15 cellular contexts compared by ENCODE assay signal in genomic region chr1:46673749-46674182, GRCh38. TPM values are rescaled to one million over a fixed set of nuclear protein-coding genes. Genes with fewer than 3 reads are reported as not detected.
DNase-seq lines count a peak whose midpoint lies in the region; ATAC-seq and TF ChIP-seq lines count a peak whose summit lies in the region.
"Had no signal": no experiment of that assay in that cellular context is flagged by ENCODE, and none has a peak within 500 bp of the region (broad histone marks: within the 10 kb centered on the region; RNA-seq: fewer than 3 reads in every experiment).

No MANE protein-coding gene starts in this region.

- no peaks in the 10 kb centered on the region for H3K9me3 ChIP-seq in ascending aorta
- H3K9me3 ChIP-seq: esophagus muscularis mucosa had no signal

- H3K4me3 ChIP-seq in ascending aorta, result no peak overlapping the region
- H3K4me3 ChIP-seq: esophagus muscularis mucosa had no signal

- H3K27me3 ChIP-seq in ascending aorta, result no peaks in the 10 kb centered on the region
- H3K27me3 ChIP-seq: esophagus muscularis mucosa had no signal

- peaks cover 20 to 38% of the 10 kb centered on the region in 2 donors for H3K36me3 ChIP-seq in ascending aorta

- CTCF ChIA-PET in activated CD4-positive, alpha-beta T cell treated with anti-CD3 and anti-CD28 coated beads, Interleukin-2, amount 10 ng/mL, durations not matched to agents 7 days and 5 days (lab: Charles Lee), result interaction anchor here (1.4 kb wide), 1 partner anchor 17 kb away, joined by 4 read pairs; no protein-coding TSS in a partner anchor

- DNase-seq in activated CD4-positive, alpha-beta T cell treated with anti-CD3 and anti-CD28 coated beads for 4 hours, result peak; percentile 11 to 20
- DNase-seq in activated CD4-positive, alpha-beta T cell treated with anti-CD3 and anti-CD28 coated beads, Interleukin-2, amount 10 ng/mL, durations not matched to agents 7 days and 5 days, result no peak
- peak; percentile 47 for DNase-seq in MV-4-11 (lab: John Stamatoyannopoulos, UW)
- peak; percentile 21 for DNase-seq in activated naive CD8-positive, alpha-beta T cell treated with anti-CD3 and anti-CD28 coated beads for 36 hours
- peak; percentile 50 to 79 for DNase-seq in lung microvascular endothelial cell (ENCODE audit: low read depth in 2 of 2)
- DNase-seq in ascending aorta (ENCODE audit: low spot score in 2 of 2), result no peak
- no peak for DNase-seq in NCI-H1105 (lab: John Stamatoyannopoulos, UW)
- DNase-seq: activated CD4-positive, CD25-positive, alpha-beta regulatory T cell had no signal

- no peak for TF ChIP-seq CTCF in ascending aorta (IDR thresholded peaks at IDR 0.05)

- H3K4me1 ChIP-seq in ascending aorta, result no peaks in the 10 kb centered on the region

- peaks cover 42% of the 10 kb centered on the region for H3K4me1 Mint-ChIP-seq in activated CD4-positive, alpha-beta T cell treated with anti-CD3 and anti-CD28 coated beads, Interleukin-2, amount 10 ng/mL, durations not matched to agents 7 days and 5 days
- H3K4me1 Mint-ChIP-seq in activated naive CD8-positive, alpha-beta T cell treated with anti-CD3 and anti-CD28 coated beads for 36 hours, result peaks cover 34% of the 10 kb centered on the region

- no peaks in the 10 kb centered on the region for H3K9me3 Mint-ChIP-seq in activated CD4-positive, alpha-beta T cell treated with anti-CD3 and anti-CD28 coated beads, Interleukin-2, amount 10 ng/mL, durations not matched to agents 7 days and 5 days
- H3K9me3 Mint-ChIP-seq in activated naive CD8-positive, alpha-beta T cell treated with anti-CD3 and anti-CD28 coated beads for 36 hours, result no peaks in the 10 kb centered on the region
- H3K9me3 Mint-ChIP-seq: IgD-negative memory B cell; natural killer cell treated with Interleukin-12 subunit alpha and Interleukin-12 subunit beta and Interleukin-15 and Interleukin-18, amount 100 ng/mL, for 72 hours had no signal

- H3K27ac Mint-ChIP-seq in activated CD4-positive, alpha-beta T cell treated with anti-CD3 and anti-CD28 coated beads, Interleukin-2, amount 10 ng/mL, durations not matched to agents 7 days and 5 days, result no peak overlapping the region
- H3K27ac Mint-ChIP-seq in activated naive CD8-positive, alpha-beta T cell treated with anti-CD3 and anti-CD28 coated beads for 36 hours, result peak overlapping the region; percentile 40
- H3K27ac Mint-ChIP-seq: IgD-negative memory B cell had no signal

- no peak overlapping the region for H3K4me3 Mint-ChIP-seq in activated CD4-positive, alpha-beta T cell treated with anti-CD3 and anti-CD28 coated beads, Interleukin-2, amount 10 ng/mL, durations not matched to agents 7 days and 5 days
- H3K4me3 Mint-ChIP-seq in activated naive CD8-positive, alpha-beta T cell treated with anti-CD3 and anti-CD28 coated beads for 36 hours, result no peak overlapping the region
- H3K4me3 Mint-ChIP-seq: IgD-negative memory B cell; natural killer cell treated with Interleukin-12 subunit alpha and Interleukin-12 subunit beta and Interleukin-15 and Interleukin-18, amount 100 ng/mL, for 72 hours had no signal

- peaks cover 33% of the 10 kb centered on the region for H3K36me3 Mint-ChIP-seq in activated CD4-positive, alpha-beta T cell treated with anti-CD3 and anti-CD28 coated beads, Interleukin-2, amount 10 ng/mL, durations not matched to agents 7 days and 5 days (ENCODE audit: low read depth)
- H3K36me3 Mint-ChIP-seq in activated naive CD8-positive, alpha-beta T cell treated with anti-CD3 and anti-CD28 coated beads for 36 hours, result peaks cover 24% of the 10 kb centered on the region

- no peaks in the 10 kb centered on the region for H3K27me3 Mint-ChIP-seq in activated CD4-positive, alpha-beta T cell treated with anti-CD3 and anti-CD28 coated beads, Interleukin-2, amount 10 ng/mL, durations not matched to agents 7 days and 5 days
- H3K27me3 Mint-ChIP-seq in activated naive CD8-positive, alpha-beta T cell treated with anti-CD3 and anti-CD28 coated beads for 36 hours, result no peaks in the 10 kb centered on the region
- H3K27me3 Mint-ChIP-seq: IgD-negative memory B cell; natural killer cell treated with Interleukin-12 subunit alpha and Interleukin-12 subunit beta and Interleukin-15 and Interleukin-18, amount 100 ng/mL, for 72 hours had no signal

- H3K27ac ChIP-seq in ascending aorta, result no peak overlapping the region
- H3K27ac ChIP-seq: esophagus muscularis mucosa, RWPE1 had no signal

- POLR2A ChIA-PET in activated CD4-positive, alpha-beta T cell treated with anti-CD3 and anti-CD28 coated beads, Interleukin-2, amount 10 ng/mL, durations not matched to agents 7 days and 5 days (lab: Charles Lee), result no interaction called here

- intact Hi-C loops in ascending aorta (cut with DNase I), result no loop called here

- no peak for ATAC-seq in GM19351 (IDR thresholded peaks at IDR 0.05; ENCODE audit: unreplicated experiment)
- ATAC-seq: natural killer cell treated with Interleukin-12 subunit alpha and Interleukin-12 subunit beta and Interleukin-15 and Interleukin-18, amount 100 ng/mL, for 72 hours had no signal

RNA-seq across cellular contexts. Expression of gene TEX38, which starts 2.1 kb away (rescaled TPM):
- not detected for total RNA-seq in activated CD4-positive, alpha-beta T cell treated with anti-CD3 and anti-CD28 coated beads, Interleukin-2, amount 10 ng/mL, durations not matched to agents 7 days and 5 days
- not detected for total RNA-seq in activated naive CD8-positive, alpha-beta T cell treated with anti-CD3 and anti-CD28 coated beads for 36 hours
- under 0.01 TPM in 1 of 2 replicates, not detected in the other for total RNA-seq in lung microvascular endothelial cell
- total RNA-seq in ascending aorta, result not detected
- total RNA-seq: A673, esophagus muscularis mucosa, skeletal muscle tissue had no signal

RNA-seq across cellular contexts. Expression of gene ATPAF1, which starts 5.6 kb away (rescaled TPM):
- 10 to 100 TPM; 49.0 to 50.6 TPM for total RNA-seq in activated CD4-positive, alpha-beta T cell treated with anti-CD3 and anti-CD28 coated beads, Interleukin-2, amount 10 ng/mL, durations not matched to agents 7 days and 5 days
- total RNA-seq in activated naive CD8-positive, alpha-beta T cell treated with anti-CD3 and anti-CD28 coated beads for 36 hours, result 10 to 100 TPM; 45.0 to 46.6 TPM
- 19.8 and 22.2 TPM in 2 replicates for total RNA-seq in lung microvascular endothelial cell
- total RNA-seq in ascending aorta, result 23.6 TPM

RNA-seq across cellular contexts. Expression of gene EFCAB14, which starts 45.1 kb away (rescaled TPM):
- 100 to 1,000 TPM in 1 of 2 experiments, 10 to 100 TPM in 1; 88.1 to 103 TPM for total RNA-seq in activated CD4-positive, alpha-beta T cell treated with anti-CD3 and anti-CD28 coated beads, Interleukin-2, amount 10 ng/mL, durations not matched to agents 7 days and 5 days
- total RNA-seq in activated naive CD8-positive, alpha-beta T cell treated with anti-CD3 and anti-CD28 coated beads for 36 hours, result 10 to 100 TPM; 38.3 to 42.5 TPM
- total RNA-seq in lung microvascular endothelial cell, result 44.7 and 65.7 TPM in 2 replicates
- total RNA-seq in ascending aorta, result 99.8 TPM

RNA-seq across cellular contexts. Expression of gene MOB3C, which starts 57.2 kb away (rescaled TPM):
- total RNA-seq in activated CD4-positive, alpha-beta T cell treated with anti-CD3 and anti-CD28 coated beads, Interleukin-2, amount 10 ng/mL, durations not matched to agents 7 days and 5 days, result 10 to 100 TPM; 19.5 to 21.4 TPM
- 1 to 10 TPM; 8.7 TPM for total RNA-seq in activated naive CD8-positive, alpha-beta T cell treated with anti-CD3 and anti-CD28 coated beads for 36 hours
- total RNA-seq in lung microvascular endothelial cell, result 6.3 and 10.3 TPM in 2 replicates
- total RNA-seq in ascending aorta, result 16.1 TPM

Comparison
In these comparisons a context has a peak if more than half of its experiments do, and no peak if none do; other contexts are left out.
1. DNase-seq: peak in activated CD4-positive, alpha-beta T cell treated with anti-CD3 and anti-CD28 coated beads for 4 hours (2 of 2), MV-4-11 (single experiment), activated naive CD8-positive, alpha-beta T cell treated with anti-CD3 and anti-CD28 coated beads for 36 hours (single experiment) and lung microvascular endothelial cell (2 of 2); none in activated CD4-positive, alpha-beta T cell treated with anti-CD3 and anti-CD28 coated beads, Interleukin-2, amount 10 ng/mL, durations not matched to agents 7 days and 5 days (single experiment), ascending aorta (0 of 2) and NCI-H1105 (single experiment).